ENCODE assay signal across 8 cellular contexts in genomic region chr3:88149516-88150362, GRCh38. TPM values are rescaled to one million over a fixed set of nuclear protein-coding genes. Genes with fewer than 3 reads are reported as not detected.
DNase-seq lines count a peak whose midpoint lies in the region; ATAC-seq and TF ChIP-seq lines count a peak whose summit lies in the region.

Gene C3orf38 (plus strand): TSS chr3:88149959. CDS start chr3:88150053, 94 bp downstream.

- ATAC-seq in GM23338: peak; percentile 95
- ATAC-seq in activated T-helper 17 cell treated with anti-CD3 and anti-CD28 coated beads, Interleukin-2, amount 50 U/mL, for 72 hours (replicated peaks): peak; percentile 92
- peak; percentile 92 to 94 for ATAC-seq in naive thymus-derived CD8-positive, alpha-beta T cell
- peak; percentile 83 to 87 for ATAC-seq in stimulated activated naive B cell treated with anti-CD40 and anti-IgM and Interleukin-4, amounts not matched to agents 10 μg/mL and 1 μg/mL and 100 μg/mL, for 72 hours (replicated peaks)

- peaks cover 11% of the 10 kb centered on the region; the same call in 1 of the 2 replicates for H3K4me1 ChIP-seq in GM23338 (ENCODE audit: insufficient read depth)

- H4K20me1 ChIP-seq in GM23338 (replicated peaks; ENCODE audit: insufficient read depth): no peaks in the 10 kb centered on the region; the same call in 1 of the 2 replicates

- peak within 1 kb of the TSS; percentile 98 for H2AFZ ChIP-seq in GM23338

- peaks cover 18% of the 10 kb centered on the region for H3K4me1 Mint-ChIP-seq in GM23338
- peaks cover 21% of the 10 kb centered on the region for H3K4me1 Mint-ChIP-seq in activated T-helper 17 cell treated with anti-CD3 and anti-CD28 coated beads, Interleukin-2, amount 50 U/mL, for 72 hours
- peaks cover 22 to 49% (median 37%) of the 10 kb centered on the region in 4 donors for H3K4me1 Mint-ChIP-seq in naive thymus-derived CD8-positive, alpha-beta T cell
- peaks cover 26 to 42% of the 10 kb centered on the region in 2 donors for H3K4me1 Mint-ChIP-seq in stimulated activated naive B cell treated with anti-CD40 and anti-IgM and Interleukin-4, amounts not matched to agents 10 μg/mL and 1 μg/mL and 100 μg/mL, for 72 hours

- no peaks in the 10 kb centered on the region for H3F3A ChIP-seq in GM23338 (replicated peaks; ENCODE audit: low read depth)

- H3K27ac ChIP-seq in GM23338 (ENCODE audit: low read depth): peak within 1 kb of the TSS; percentile 99

- TF ChIP-seq CTCF in GM23338 (conservative IDR thresholded peaks at IDR 0.05; ENCODE audit: low read depth in 2 of 2) (no peak), fibroblast of mammary gland (conservative IDR thresholded peaks at IDR 0.05; ENCODE audit: control insufficient read depth, insufficient read depth, low read depth, low read length) (no peak)

- peak within 1 kb of the TSS; percentile 99 for H3K27ac Mint-ChIP-seq in GM23338
- peak within 1 kb of the TSS; percentile 95 for H3K27ac Mint-ChIP-seq in activated T-helper 17 cell treated with anti-CD3 and anti-CD28 coated beads, Interleukin-2, amount 50 U/mL, for 72 hours
- peak within 1 kb of the TSS; percentile 97 to 100 (median 99) for H3K27ac Mint-ChIP-seq in naive thymus-derived CD8-positive, alpha-beta T cell
- peak within 1 kb of the TSS; percentile 99 for H3K27ac Mint-ChIP-seq in stimulated activated naive B cell treated with anti-CD40 and anti-IgM and Interleukin-4, amounts not matched to agents 10 μg/mL and 1 μg/mL and 100 μg/mL, for 72 hours

- peak within 1 kb of the TSS; percentile 88 for H3K4me2 ChIP-seq in GM23338

- H3K4me3 ChIP-seq in GM23338 (peak within 1 kb of the TSS; percentile 94), fibroblast of mammary gland (ENCODE audit: control insufficient read depth, low read depth, low read length) (peak within 1 kb of the TSS; percentile 98)

- no peaks in the 10 kb centered on the region for H3K27me3 ChIP-seq in GM23338 (ENCODE audit: insufficient read depth)

- peak within 1 kb of the TSS; percentile 98 for H3K4me3 Mint-ChIP-seq in GM23338
- H3K4me3 Mint-ChIP-seq in activated T-helper 17 cell treated with anti-CD3 and anti-CD28 coated beads, Interleukin-2, amount 50 U/mL, for 72 hours: peak within 1 kb of the TSS; percentile 92
- peak within 1 kb of the TSS; percentile 93 to 100 (median 98) for H3K4me3 Mint-ChIP-seq in naive thymus-derived CD8-positive, alpha-beta T cell
- peak within 1 kb of the TSS; percentile 95 to 98 for H3K4me3 Mint-ChIP-seq in stimulated activated naive B cell treated with anti-CD40 and anti-IgM and Interleukin-4, amounts not matched to agents 10 μg/mL and 1 μg/mL and 100 μg/mL, for 72 hours

- H3K9me2 ChIP-seq in GM23338 (ENCODE audit: insufficient read depth): no peaks in the 10 kb centered on the region

- H3K79me2 ChIP-seq in GM23338 (replicated peaks; ENCODE audit: insufficient read depth): peaks cover 81% of the 10 kb centered on the region

- peaks cover 10% of the 10 kb centered on the region for H3K27me3 Mint-ChIP-seq in GM23338 (ENCODE audit: insufficient read depth, low read depth, poor library complexity)
- H3K27me3 Mint-ChIP-seq in activated T-helper 17 cell treated with anti-CD3 and anti-CD28 coated beads, Interleukin-2, amount 50 U/mL, for 72 hours: no peaks in the 10 kb centered on the region
- no peaks in the 10 kb centered on the region for H3K27me3 Mint-ChIP-seq in naive thymus-derived CD8-positive, alpha-beta T cell
- H3K27me3 Mint-ChIP-seq in stimulated activated naive B cell treated with anti-CD40 and anti-IgM and Interleukin-4, amounts not matched to agents 10 μg/mL and 1 μg/mL and 100 μg/mL, for 72 hours: no peaks in the 10 kb centered on the region

- H3K36me3 Mint-ChIP-seq in GM23338 (ENCODE audit: low read depth): peaks cover 20% of the 10 kb centered on the region; the same call in 2 of the 3 replicates
- H3K36me3 Mint-ChIP-seq in activated T-helper 17 cell treated with anti-CD3 and anti-CD28 coated beads, Interleukin-2, amount 50 U/mL, for 72 hours (ENCODE audit: low read depth): peaks cover 39% of the 10 kb centered on the region
- H3K36me3 Mint-ChIP-seq in naive thymus-derived CD8-positive, alpha-beta T cell: peaks cover 0 to 14% (median 0%) of the 10 kb centered on the region in 3 donors
- peaks cover 7 to 17% of the 10 kb centered on the region in 2 donors for H3K36me3 Mint-ChIP-seq in stimulated activated naive B cell treated with anti-CD40 and anti-IgM and Interleukin-4, amounts not matched to agents 10 μg/mL and 1 μg/mL and 100 μg/mL, for 72 hours

- POLR2A ChIA-PET in naive thymus-derived CD8-positive, alpha-beta T cell (lab: Charles Lee): interaction anchor here (0.6 to 4.6 kb wide), 14 partner anchors 9 to 922 kb away, joined by 3 to 68 read pairs (median 4); partner anchors contain the start of genes CGGBP1, CHMP2B and ZNF654

- H3K9me3 Mint-ChIP-seq in GM23338: no peaks in the 10 kb centered on the region
- no peaks in the 10 kb centered on the region for H3K9me3 Mint-ChIP-seq in activated T-helper 17 cell treated with anti-CD3 and anti-CD28 coated beads, Interleukin-2, amount 50 U/mL, for 72 hours
- no peaks in the 10 kb centered on the region for H3K9me3 Mint-ChIP-seq in naive thymus-derived CD8-positive, alpha-beta T cell
- no peaks in the 10 kb centered on the region for H3K9me3 Mint-ChIP-seq in stimulated activated naive B cell treated with anti-CD40 and anti-IgM and Interleukin-4, amounts not matched to agents 10 μg/mL and 1 μg/mL and 100 μg/mL, for 72 hours

- DNase-seq in EH (ENCODE audit: low read depth): peak; percentile 91
- peak; percentile 95 for DNase-seq in GM23338 (ENCODE audit: low spot score)
- DNase-seq in Kasumi-1 (lab: John Stamatoyannopoulos, UW): peak; percentile 87 to 89
- peak; percentile 90 for DNase-seq in RPMI8226
- DNase-seq in fibroblast of mammary gland (ENCODE audit: low read depth): peak; percentile 91
- peak; percentile 73 to 88 (median 80) for DNase-seq in naive thymus-derived CD8-positive, alpha-beta T cell
- peak; percentile 84 for DNase-seq in stimulated activated naive B cell treated with anti-CD40 and anti-IgM and Interleukin-4, amounts not matched to agents 10 μg/mL and 1 μg/mL and 100 μg/mL, for 72 hours

- peaks cover 16% of the 10 kb centered on the region for H3K36me3 ChIP-seq in GM23338 (ENCODE audit: insufficient read depth)

TF ChIP-seq in GM23338, 12 proteins besides CTCF, POLR2A, EP300 and RAD21 (continues in another document):
- TF ChIP-seq, protein P1, sequence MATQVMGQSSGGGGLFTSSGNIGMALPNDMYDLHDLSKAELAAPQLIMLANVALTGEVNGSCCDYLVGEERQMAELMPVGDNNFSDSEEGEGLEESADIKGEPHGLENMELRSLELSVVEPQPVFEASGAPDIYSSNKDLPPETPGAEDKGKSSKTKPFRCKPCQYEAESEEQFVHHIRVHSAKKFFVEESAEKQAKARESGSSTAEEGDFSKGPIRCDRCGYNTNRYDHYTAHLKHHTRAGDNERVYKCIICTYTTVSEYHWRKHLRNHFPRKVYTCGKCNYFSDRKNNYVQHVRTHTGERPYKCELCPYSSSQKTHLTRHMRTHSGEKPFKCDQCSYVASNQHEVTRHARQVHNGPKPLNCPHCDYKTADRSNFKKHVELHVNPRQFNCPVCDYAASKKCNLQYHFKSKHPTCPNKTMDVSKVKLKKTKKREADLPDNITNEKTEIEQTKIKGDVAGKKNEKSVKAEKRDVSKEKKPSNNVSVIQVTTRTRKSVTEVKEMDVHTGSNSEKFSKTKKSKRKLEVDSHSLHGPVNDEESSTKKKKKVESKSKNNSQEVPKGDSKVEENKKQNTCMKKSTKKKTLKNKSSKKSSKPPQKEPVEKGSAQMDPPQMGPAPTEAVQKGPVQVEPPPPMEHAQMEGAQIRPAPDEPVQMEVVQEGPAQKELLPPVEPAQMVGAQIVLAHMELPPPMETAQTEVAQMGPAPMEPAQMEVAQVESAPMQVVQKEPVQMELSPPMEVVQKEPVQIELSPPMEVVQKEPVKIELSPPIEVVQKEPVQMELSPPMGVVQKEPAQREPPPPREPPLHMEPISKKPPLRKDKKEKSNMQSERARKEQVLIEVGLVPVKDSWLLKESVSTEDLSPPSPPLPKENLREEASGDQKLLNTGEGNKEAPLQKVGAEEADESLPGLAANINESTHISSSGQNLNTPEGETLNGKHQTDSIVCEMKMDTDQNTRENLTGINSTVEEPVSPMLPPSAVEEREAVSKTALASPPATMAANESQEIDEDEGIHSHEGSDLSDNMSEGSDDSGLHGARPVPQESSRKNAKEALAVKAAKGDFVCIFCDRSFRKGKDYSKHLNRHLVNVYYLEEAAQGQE (IDR thresholded peaks at IDR 0.05; ENCODE audit: unreplicated experiment): no peak
- TF ChIP-seq EZH2 (IDR thresholded peaks at IDR 0.05; ENCODE audit: low read depth, unreplicated experiment) (no peak), ZNF331 (CRISPR knock-in tag; IDR thresholded peaks at IDR 0.05; ENCODE audit: low read depth) (no peak), EZH2phosphoT487 (IDR thresholded peaks at IDR 0.05; ENCODE audit: unreplicated experiment) (no peak), STAT1 (IDR thresholded peaks at IDR 0.05; ENCODE audit: unreplicated experiment) (no peak), ZNF114 (CRISPR knock-in tag; IDR thresholded peaks at IDR 0.05) (no peak), POLR2AphosphoS5 (IDR thresholded peaks at IDR 0.05; ENCODE audit: low read depth) (peak; percentile 75), NANOG (IDR thresholded peaks at IDR 0.05; ENCODE audit: borderline replicate concordance) (no peak)
- TF ChIP-seq, protein P2, sequence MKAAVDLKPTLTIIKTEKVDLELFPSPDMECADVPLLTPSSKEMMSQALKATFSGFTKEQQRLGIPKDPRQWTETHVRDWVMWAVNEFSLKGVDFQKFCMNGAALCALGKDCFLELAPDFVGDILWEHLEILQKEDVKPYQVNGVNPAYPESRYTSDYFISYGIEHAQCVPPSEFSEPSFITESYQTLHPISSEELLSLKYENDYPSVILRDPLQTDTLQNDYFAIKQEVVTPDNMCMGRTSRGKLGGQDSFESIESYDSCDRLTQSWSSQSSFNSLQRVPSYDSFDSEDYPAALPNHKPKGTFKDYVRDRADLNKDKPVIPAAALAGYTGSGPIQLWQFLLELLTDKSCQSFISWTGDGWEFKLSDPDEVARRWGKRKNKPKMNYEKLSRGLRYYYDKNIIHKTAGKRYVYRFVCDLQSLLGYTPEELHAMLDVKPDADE (IDR thresholded peaks at IDR 0.05): peak; percentile 67

RNA-seq across cellular contexts. Expression of gene C3orf38, which starts in this region (rescaled TPM):
- 29.5 and 30.5 TPM in 2 replicates for total RNA-seq in GM23338 (2014; rRNA removed; shearing (Covaris generic))
- polyA plus RNA-seq in GM23338 (2016; fragmentation: Nextera tagmentation; extraction: Ambion mirVana): 17.6 and 22.2 TPM in 2 replicates
- 10 to 100 TPM; 29.6 to 33.3 TPM for total RNA-seq in activated T-helper 17 cell treated with anti-CD3 and anti-CD28 coated beads, Interleukin-2, amount 50 U/mL, for 72 hours
- 10 to 100 TPM; 41.3 to 46.6 TPM for total RNA-seq in naive thymus-derived CD8-positive, alpha-beta T cell
- polyA plus RNA-seq in naive thymus-derived CD8-positive, alpha-beta T cell: 10 to 100 TPM; 16.9 to 19.4 (median 17.8) TPM

Comparison
In these comparisons a context has a peak if more than half of its experiments do, and no peak if none do; other contexts are left out.
1. Peak in every context shown above with its lines: DNase-seq, ATAC-seq, H3K4me3 ChIP-seq and H3K27ac ChIP-seq.